ENCODE assay signal across 8 cellular contexts in genomic region chr13:89695343-89696257, GRCh38.
DNase-seq lines count a peak whose midpoint lies in the region; ATAC-seq and TF ChIP-seq lines count a peak whose summit lies in the region.

No MANE protein-coding gene starts in this region.

- no peak overlapping the region for H3K14ac ChIP-seq in mesenchymal stem cell (ENCODE audit: low read length in 2 of 2)

- H3K79me1 ChIP-seq in mesenchymal stem cell (replicated peaks; ENCODE audit: low read length, poor library complexity, severe bottlenecking) = no peaks in the 10 kb centered on the region

- 12% methylated on average over 3 of the region's 4 CpGs for WGBS in mesenchymal stem cell

- peaks cover 4% of the 10 kb centered on the region for H3K4me1 Mint-ChIP-seq in chondrocyte (ENCODE audit: low read depth)

- no peaks in the 10 kb centered on the region for H3K27me3 Mint-ChIP-seq in chondrocyte (ENCODE audit: low read depth)

- no peak overlapping the region for H3K4me3 ChIP-seq in mesenchymal stem cell (ENCODE audit: insufficient read depth in 1 of 2, low read depth in 1 of 2, low read length in 2 of 2)

- no peaks in the 10 kb centered on the region for H3K27me3 ChIP-seq in mesenchymal stem cell (ENCODE audit: control insufficient read depth in 1 of 2, insufficient read depth in 1 of 2, low read length in 2 of 2)

- H3K9me3 ChIP-seq in mesenchymal stem cell (ENCODE audit: control insufficient read depth, low read length) = no peaks in the 10 kb centered on the region

- no peak overlapping the region for H4K8ac ChIP-seq in mesenchymal stem cell (ENCODE audit: low read length)

- DNase-seq in AG20443 (ENCODE audit: low spot score) = peak; percentile 27
- peak; percentile 23 for DNase-seq in H4 (ENCODE audit: low spot score)
- DNase-seq in NCI-H69 (lab: John Stamatoyannopoulos, UW) = peak; percentile 74
- DNase-seq in chondrocyte (ENCODE audit: low spot score) = no peak
- peak; percentile 65 for DNase-seq in mesenchymal stem cell
- DNase-seq in GM19240 (ENCODE audit: insufficient read length, low spot score) = no peak

- H3K27ac Mint-ChIP-seq in chondrocyte (ENCODE audit: unreplicated experiment) = no peak overlapping the region

- H3K4me3 Mint-ChIP-seq in chondrocyte (ENCODE audit: unreplicated experiment) = no peak overlapping the region

- no peak overlapping the region for H3K4me2 ChIP-seq in mesenchymal stem cell (ENCODE audit: low read length, poor library complexity, severe bottlenecking)

- H2AK5ac ChIP-seq in mesenchymal stem cell (ENCODE audit: low read length, severe bottlenecking) = no peak overlapping the region

- no peak overlapping the region for H2BK15ac ChIP-seq in mesenchymal stem cell (ENCODE audit: low read depth, poor library complexity, severe bottlenecking)

- H2BK12ac ChIP-seq in mesenchymal stem cell (ENCODE audit: low read length in 2 of 2) = no peak overlapping the region

- H2BK5ac ChIP-seq in mesenchymal stem cell (ENCODE audit: low read depth, low read length, poor library complexity, severe bottlenecking) = no peak overlapping the region

- no peak overlapping the region for H2BK120ac ChIP-seq in mesenchymal stem cell (ENCODE audit: low read depth, low read length)

- H3K18ac ChIP-seq in mesenchymal stem cell (ENCODE audit: low read depth in 1 of 2, low read length in 2 of 2) = no peak overlapping the region

- no peaks in the 10 kb centered on the region for H3K4me1 ChIP-seq in mesenchymal stem cell (ENCODE audit: control insufficient read depth, insufficient read depth, low read depth, low read length)

- no peaks in the 10 kb centered on the region for H3K36me3 Mint-ChIP-seq in chondrocyte (ENCODE audit: low read depth)

- ATAC-seq in HG03139 (IDR thresholded peaks at IDR 0.05; ENCODE audit: unreplicated experiment) (no peak), HG02852 (IDR thresholded peaks at IDR 0.05; ENCODE audit: unreplicated experiment) (no peak)

- no peak overlapping the region for H4K91ac ChIP-seq in mesenchymal stem cell (ENCODE audit: low read length)

- TF ChIP-seq CTCF in chondrocyte (IDR thresholded peaks at IDR 0.05) = peak; percentile 94

- no peak overlapping the region for H2AFZ ChIP-seq in mesenchymal stem cell (ENCODE audit: low read depth, low read length)

- H3K9me3 Mint-ChIP-seq in chondrocyte (ENCODE audit: low read depth) = no peaks in the 10 kb centered on the region

- no peaks in the 10 kb centered on the region for H3K36me3 ChIP-seq in mesenchymal stem cell (ENCODE audit: control insufficient read depth in 1 of 2, insufficient read depth in 2 of 2, low read depth in 1 of 2, low read length in 2 of 2)

- no peak overlapping the region for H3K23ac ChIP-seq in mesenchymal stem cell (ENCODE audit: low read length in 2 of 2)

- H3K27ac ChIP-seq in mesenchymal stem cell (ENCODE audit: low read length, poor library complexity, severe bottlenecking) = no peak overlapping the region

- no peak overlapping the region for H3K4ac ChIP-seq in mesenchymal stem cell (ENCODE audit: low read depth in 1 of 2, low read length in 2 of 2)

- no peak overlapping the region for H3K9ac ChIP-seq in mesenchymal stem cell (ENCODE audit: low read length)

Comparison
In these comparisons a context has a peak if more than half of its experiments do, and no peak if none do; other contexts are left out.
1. DNase-seq: peak in AG20443 (single experiment), H4 (single experiment), NCI-H69 (single experiment) and mesenchymal stem cell (single experiment); none in chondrocyte (single experiment) and GM19240 (single experiment).